Comparison of ENCODE assay signal across 20 cellular contexts in the genomic region with DNA sequence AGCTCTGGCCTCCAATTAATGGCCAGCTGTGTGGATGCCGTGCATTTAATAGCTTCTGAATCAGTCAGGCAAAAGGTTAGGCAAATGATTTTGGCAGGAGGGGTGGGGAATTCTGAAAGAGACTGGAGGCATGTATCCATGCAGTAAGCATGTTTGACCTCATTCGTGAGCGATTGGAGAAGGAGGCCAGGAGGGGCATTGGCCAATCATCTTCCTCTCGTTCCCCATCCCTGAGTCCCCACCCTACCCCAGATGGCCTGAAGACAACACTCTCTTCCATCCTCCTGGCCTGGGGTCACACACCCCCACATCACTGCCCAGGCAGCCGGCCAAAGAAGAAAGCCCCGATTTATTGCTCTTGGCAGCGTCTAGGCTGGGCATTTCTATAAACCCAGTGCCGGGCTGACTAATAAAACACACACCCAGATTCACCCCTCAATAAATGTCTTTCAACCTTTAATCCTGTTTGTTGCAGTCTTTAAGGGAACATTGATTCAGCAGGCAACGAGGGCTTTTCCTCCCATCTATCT.
A peak's percentile ranks its signal among the peaks of the same experiment; 100 is the strongest.
DNase-seq lines count a peak whose midpoint lies in the region; TF ChIP-seq lines count a peak whose summit lies in the region.
"Had no signal": no experiment of that assay in that cellular context is flagged by ENCODE, and none has a peak within 500 bp of the region (broad histone marks: within the 10 kb centered on the region; RNA-seq: fewer than 3 reads in every experiment).

No MANE protein-coding gene starts in this region.

- no peaks in the 10 kb centered on the region for H3K27me3 Mint-ChIP-seq in activated CD4-positive, alpha-beta memory T cell treated with anti-CD3 and anti-CD28 coated beads, Interleukin-2, amount 10 ng/mL, durations not matched to agents 7 days and 5 days
- H3K27me3 Mint-ChIP-seq: B cell had no signal

- no peaks in the 10 kb centered on the region for H3K36me3 ChIP-seq in prostate gland
- H3K36me3 ChIP-seq: SJSA1 had no signal

- H3K9me3 ChIP-seq in prostate gland: no peaks in the 10 kb centered on the region
- H3K9me3 ChIP-seq: SJSA1 had no signal

- no peaks in the 10 kb centered on the region for H3K27me3 ChIP-seq in prostate gland (replicated peaks; ENCODE audit: insufficient read depth)
- H3K27me3 ChIP-seq: SJSA1 had no signal

- no peaks in the 10 kb centered on the region for H3K36me3 Mint-ChIP-seq in activated CD4-positive, alpha-beta memory T cell treated with anti-CD3 and anti-CD28 coated beads, Interleukin-2, amount 10 ng/mL, durations not matched to agents 7 days and 5 days (ENCODE audit: low read depth)

- H3K4me1 Mint-ChIP-seq in activated CD4-positive, alpha-beta memory T cell treated with anti-CD3 and anti-CD28 coated beads, Interleukin-2, amount 10 ng/mL, durations not matched to agents 7 days and 5 days: no peaks in the 10 kb centered on the region
- H3K4me1 Mint-ChIP-seq: B cell had no signal

- peak overlapping the region in 1 of 2 donors; percentile 54 for H3K27ac ChIP-seq in prostate gland
- H3K27ac ChIP-seq: SJSA1 had no signal

- intact Hi-C loops in prostate gland (cut with DNase I): no loop called here

- DNase-seq in C1 segment of cervical spinal cord (lab: John Stamatoyannopoulos, UW) (peak in 9 of 14 donors; percentile 13 to 71 (median 38)), NCI-H526 treated with DMSO at 0.1 percent for 48 hours (lab: John Stamatoyannopoulos, UW) (peak; percentile 60), globus pallidus (ENCODE audit: low spot score) (peak; percentile 21), prostate gland (ENCODE audit: low spot score) (peak; percentile 51), cerebellar nuclear complex (lab: John Stamatoyannopoulos, UW) (no peak), OCI-M2 (lab: John Stamatoyannopoulos, UW; ENCODE audit: unreplicated experiment) (no peak), foreskin fibroblast (no peak)
- DNase-seq in activated CD4-positive, alpha-beta memory T cell treated with anti-CD3 and anti-CD28 coated beads, Interleukin-2, amount 10 ng/mL, durations not matched to agents 7 days and 5 days: no peak
- DNase-seq: COR-L47, DMS79, Kasumi-1, MM.1S, NCI-H1048, NCI-H1436 treated with DMSO at 0.1 percent for 48 hours, NCI-H2029, NCI-H2227 treated with DMSO at 0.1 percent for 48 hours, NCI-H510A, NCI-H774 had no signal

- WGBS in prostate gland: 14% methylated on average over 9 of the region's 9 CpGs

- CTCF ChIA-PET in activated CD4-positive, alpha-beta memory T cell treated with anti-CD3 and anti-CD28 coated beads, Interleukin-2, amount 10 ng/mL, durations not matched to agents 7 days and 5 days (lab: Charles Lee): no interaction called here

- no peaks in the 10 kb centered on the region for H3K9me3 Mint-ChIP-seq in activated CD4-positive, alpha-beta memory T cell treated with anti-CD3 and anti-CD28 coated beads, Interleukin-2, amount 10 ng/mL, durations not matched to agents 7 days and 5 days

- TF ChIP-seq CTCF in prostate gland (IDR thresholded peaks at IDR 0.05) (no peak), foreskin fibroblast (IDR thresholded peaks at IDR 0.05; ENCODE audit: low read depth, low read length) (no peak)

- POLR2A ChIA-PET in activated CD4-positive, alpha-beta memory T cell treated with anti-CD3 and anti-CD28 coated beads, Interleukin-2, amount 10 ng/mL, durations not matched to agents 7 days and 5 days (lab: Charles Lee): no interaction called here

- no peak overlapping the region for H3K4me3 Mint-ChIP-seq in activated CD4-positive, alpha-beta memory T cell treated with anti-CD3 and anti-CD28 coated beads, Interleukin-2, amount 10 ng/mL, durations not matched to agents 7 days and 5 days
- H3K4me3 Mint-ChIP-seq: B cell had no signal

- H3K4me1 ChIP-seq in prostate gland (replicated peaks): peaks cover 19% of the 10 kb centered on the region
- H3K4me1 ChIP-seq: SJSA1 had no signal

- H3K4me3 ChIP-seq in prostate gland: no peak overlapping the region
- no peak overlapping the region for H3K4me3 ChIP-seq in foreskin fibroblast (ENCODE audit: low read depth in 1 of 2, low read length in 2 of 2)
- H3K4me3 ChIP-seq: SJSA1 had no signal

- TF ChIP-seq POLR2A in prostate gland (IDR thresholded peaks at IDR 0.05): no peak

- H3K27ac Mint-ChIP-seq in activated CD4-positive, alpha-beta memory T cell treated with anti-CD3 and anti-CD28 coated beads, Interleukin-2, amount 10 ng/mL, durations not matched to agents 7 days and 5 days: no peak overlapping the region
- H3K27ac Mint-ChIP-seq: B cell had no signal

Comparison
In these comparisons a context has a peak if more than half of its experiments do, and no peak if none do; other contexts are left out.
1. DNase-seq: peak in C1 segment of cervical spinal cord (9 of 14), NCI-H526 treated with DMSO at 0.1 percent for 48 hours (single experiment), globus pallidus (single experiment) and prostate gland (single experiment); none in cerebellar nuclear complex (0 of 2), activated CD4-positive, alpha-beta memory T cell treated with anti-CD3 and anti-CD28 coated beads, Interleukin-2, amount 10 ng/mL, durations not matched to agents 7 days and 5 days (single experiment), OCI-M2 (single experiment) and foreskin fibroblast (0 of 2).